In the genomic region with DNA sequence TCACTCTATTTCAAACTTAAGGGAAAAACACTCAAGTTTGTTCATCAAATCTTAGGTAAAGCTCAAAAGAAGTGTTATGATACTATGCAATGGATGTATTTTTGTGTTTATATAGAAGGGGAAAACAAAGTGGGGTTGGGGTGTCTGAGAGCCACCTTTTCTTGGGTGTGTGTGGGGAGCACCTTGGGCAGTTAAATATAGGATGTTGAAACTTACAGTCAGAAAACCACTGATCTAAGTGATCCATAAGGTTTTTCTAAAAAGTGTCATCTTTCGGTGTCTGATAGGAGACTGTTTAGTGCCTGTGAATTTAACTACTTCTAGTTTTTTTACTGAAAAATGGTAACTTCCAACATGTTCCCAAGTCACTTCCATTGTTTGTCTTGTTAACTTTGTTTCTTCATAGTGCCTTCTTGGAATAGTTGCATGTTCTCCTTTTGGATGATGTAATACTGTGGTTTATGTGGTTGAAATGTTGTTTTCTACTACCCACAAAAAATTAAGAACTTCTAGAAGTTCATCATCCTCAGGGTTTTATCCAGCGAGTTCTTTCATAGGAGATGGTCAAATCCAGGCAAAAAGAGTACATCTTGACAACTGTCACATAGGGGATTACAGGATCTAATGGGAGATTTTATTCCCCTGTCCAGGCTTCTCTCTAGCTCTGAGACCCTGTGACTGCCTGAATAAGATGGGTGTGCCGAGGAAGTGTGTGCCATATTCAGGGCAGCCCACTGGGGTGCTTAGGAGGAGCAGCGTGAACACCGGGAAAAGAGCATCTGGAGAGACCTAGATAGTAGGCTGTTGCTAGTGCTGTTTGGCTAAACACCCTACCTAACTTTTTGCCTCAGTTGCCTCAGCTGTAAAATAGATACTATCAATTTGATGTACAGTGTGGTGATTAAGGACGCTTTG, we compare ENCODE assay signal across 9 cellular contexts. TPM values are rescaled to one million over a fixed set of nuclear protein-coding genes. Genes with fewer than 3 reads are reported as not detected.
A peak's percentile ranks its signal among the peaks of the same experiment; 100 is the strongest.
DNase-seq lines count a peak whose midpoint lies in the region; ATAC-seq and TF ChIP-seq lines count a peak whose summit lies in the region.
"Had no signal": no experiment of that assay in that cellular context is flagged by ENCODE, and none has a peak within 500 bp of the region (broad histone marks: within the 10 kb centered on the region; RNA-seq: fewer than 3 reads in every experiment).

No MANE protein-coding gene starts in this region.

- TF ChIP-seq CTCF in WTC11 (IDR thresholded peaks at IDR 0.05): no peak
- TF ChIP-seq CTCF in upper lobe of left lung (IDR thresholded peaks at IDR 0.05): no peak

- DNase-seq in activated T-cell treated with anti-CD3 and anti-CD28 coated beads, Interleukin-2, amount 50 U/mL, for 24 hours: no peak
- DNase-seq in activated T-cell treated with anti-CD3 and anti-CD28 coated beads, Interleukin-2, amount 50 U/mL, for 1 hour: no peak
- DNase-seq in WTC11 (ENCODE audit: low spot score) (no peak), glomerular visceral epithelial cell (ENCODE audit: extremely low spot score) (peak; percentile 59), upper lobe of left lung (no peak), cerebellar cortex (ENCODE audit: low spot score) (no peak), cerebellum (ENCODE audit: low spot score) (no peak)
- DNase-seq: T1000 had no signal

- peaks cover 75% of the 10 kb centered on the region for H3K36me3 Mint-ChIP-seq in activated T-cell treated with anti-CD3 and anti-CD28 coated beads, Interleukin-2, amount 50 U/mL, for 24 hours (ENCODE audit: low read depth)
- H3K36me3 Mint-ChIP-seq in WTC11: peaks cover 4% of the 10 kb centered on the region

- peaks cover 73% of the 10 kb centered on the region for H3K4me1 Mint-ChIP-seq in activated T-cell treated with anti-CD3 and anti-CD28 coated beads, Interleukin-2, amount 50 U/mL, for 24 hours (ENCODE audit: low read depth)
- peaks cover 46% of the 10 kb centered on the region for H3K4me1 Mint-ChIP-seq in WTC11

- H3K4me1 ChIP-seq in upper lobe of left lung: peaks cover 40 to 58% (median 46%) of the 10 kb centered on the region in 4 donors

- H3K4me3 ChIP-seq in upper lobe of left lung: no peak overlapping the region

- CTCF ChIA-PET in WTC11 (lab: Charles Lee): interaction anchor here (0.6 kb wide), 1 partner anchor 91 kb away, joined by 3 read pairs; no protein-coding TSS in a partner anchor

- H3K4me3 Mint-ChIP-seq in activated T-cell treated with anti-CD3 and anti-CD28 coated beads, Interleukin-2, amount 50 U/mL, for 24 hours: no peak overlapping the region
- H3K4me3 Mint-ChIP-seq in WTC11: no peak overlapping the region

- peak overlapping the region in 3 of 4 donors; percentile 36 to 58 (median 48) for H3K27ac ChIP-seq in upper lobe of left lung

- POLR2A ChIA-PET in WTC11 (lab: Charles Lee): no interaction called here

- no peak for TF ChIP-seq EP300 in upper lobe of left lung (IDR thresholded peaks at IDR 0.05)

- 71 to 81% methylated on average over 6 of the region's 6 CpGs for WGBS in upper lobe of left lung, 2 donors

- peaks cover 0 to 29% (median 5%) of the 10 kb centered on the region in 4 donors for H3K36me3 ChIP-seq in upper lobe of left lung

- no peaks in the 10 kb centered on the region for H3K9me3 Mint-ChIP-seq in activated T-cell treated with anti-CD3 and anti-CD28 coated beads, Interleukin-2, amount 50 U/mL, for 24 hours
- no peaks in the 10 kb centered on the region for H3K9me3 Mint-ChIP-seq in WTC11

- ATAC-seq in WTC11 (no peak; the same call in 1 of the 2 replicates), upper lobe of left lung (ENCODE audit: low FRiP score in 2 of 2) (peak in 1 of 2 donors; percentile 81), GM19455 (IDR thresholded peaks at IDR 0.05; ENCODE audit: unreplicated experiment) (no peak)

- H3K9me3 ChIP-seq in upper lobe of left lung: no peaks in the 10 kb centered on the region

- peak overlapping the region; percentile 71 for H3K27ac Mint-ChIP-seq in activated T-cell treated with anti-CD3 and anti-CD28 coated beads, Interleukin-2, amount 50 U/mL, for 24 hours
- H3K27ac Mint-ChIP-seq in WTC11: peak overlapping the region; percentile 57

- no peak for TF ChIP-seq POLR2A in upper lobe of left lung (IDR thresholded peaks at IDR 0.05)

- no peaks in the 10 kb centered on the region for H3K27me3 ChIP-seq in upper lobe of left lung

- H3K27me3 Mint-ChIP-seq in activated T-cell treated with anti-CD3 and anti-CD28 coated beads, Interleukin-2, amount 50 U/mL, for 24 hours: no peaks in the 10 kb centered on the region
- H3K27me3 Mint-ChIP-seq in WTC11 (ENCODE audit: low read depth): peaks cover 2% of the 10 kb centered on the region; the same call in 1 of the 2 replicates

TF ChIP-seq in WTC11, 78 proteins besides CTCF, POLR2A, EP300 and RAD21:
- TF ChIP-seq SP1 (CRISPR knock-in tag; conservative IDR thresholded peaks at IDR 0.05) (no peak), CREM (CRISPR knock-in tag; IDR thresholded peaks at IDR 0.05) (no peak), CREB1 (CRISPR knock-in tag; IDR thresholded peaks at IDR 0.05) (no peak), TCF7 (CRISPR knock-in tag; IDR thresholded peaks at IDR 0.05; ENCODE audit: low read depth) (no peak), CDX4 (CRISPR knock-in tag; IDR thresholded peaks at IDR 0.05; ENCODE audit: borderline replicate concordance) (no peak), ZNF671 (CRISPR knock-in tag; IDR thresholded peaks at IDR 0.05) (no peak), ZNF416 (CRISPR knock-in tag; IDR thresholded peaks at IDR 0.05) (no peak), ARID4B (CRISPR knock-in tag; IDR thresholded peaks at IDR 0.05; ENCODE audit: borderline replicate concordance) (no peak), IRF2 (CRISPR knock-in tag; IDR thresholded peaks at IDR 0.05; ENCODE audit: borderline replicate concordance, low read depth) (no peak), PRRX2 (CRISPR knock-in tag; IDR thresholded peaks at IDR 0.05) (no peak), ZNF263 (CRISPR knock-in tag; IDR thresholded peaks at IDR 0.05; ENCODE audit: low read depth) (no peak), FOXP1 (CRISPR knock-in tag; IDR thresholded peaks at IDR 0.05; ENCODE audit: borderline replicate concordance) (no peak), NR1H2 (CRISPR knock-in tag; IDR thresholded peaks at IDR 0.05) (no peak), SMAD4 (CRISPR knock-in tag; IDR thresholded peaks at IDR 0.05) (no peak)
TF ChIP-seq in WTC11: peak in this region for 0.

RNA-seq across cellular contexts. Expression of gene CAB39, which starts 46.2 kb away (rescaled TPM):
- total RNA-seq in WTC11 (2021) (35.6 to 38.9 TPM (median 36.9 TPM) in 3 replicates), upper lobe of left lung (100 to 1,000 TPM in 1 of 6 donors, 10 to 100 TPM in 5; 56.5 to 125 (median 76.7) TPM), cerebellum (98.3 TPM)
